In the genomic region with DNA sequence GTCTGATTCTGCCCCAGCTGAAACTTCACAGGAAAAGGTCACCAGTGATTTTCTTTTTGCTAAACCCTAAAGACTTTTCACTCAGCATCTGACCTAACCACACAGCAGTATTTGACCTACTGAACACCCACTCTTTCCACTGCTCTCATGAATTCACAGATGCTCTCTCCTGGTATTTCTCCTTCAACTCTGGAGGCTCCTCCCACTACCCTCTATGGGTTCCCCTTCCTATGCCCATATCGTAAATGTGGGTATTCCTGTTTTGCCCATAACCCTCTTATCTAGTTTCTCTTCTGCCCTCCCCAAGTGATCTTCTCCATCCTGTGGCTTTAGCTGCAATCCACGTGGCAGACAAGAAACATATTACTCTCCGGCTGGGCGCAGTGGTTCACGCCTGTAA, we compare ENCODE assay signal across 25 cellular contexts. TPM values are rescaled to one million over a fixed set of nuclear protein-coding genes. Genes with fewer than 3 reads are reported as not detected.
DNase-seq lines count a peak whose midpoint lies in the region; ATAC-seq and TF ChIP-seq lines count a peak whose summit lies in the region.
"Had no signal": no experiment of that assay in that cellular context is flagged by ENCODE, and none has a peak within 500 bp of the region (broad histone marks: within the 10 kb centered on the region; RNA-seq: fewer than 3 reads in every experiment).

No MANE protein-coding gene starts in this region.

- no peaks in the 10 kb centered on the region for H3K9me3 Mint-ChIP-seq in activated naive CD4-positive, alpha-beta T cell treated with anti-CD3 and anti-CD28 coated beads, Interleukin-2, amount 50 U/mL, for 72 hours
- no peaks in the 10 kb centered on the region for H3K9me3 Mint-ChIP-seq in naive thymus-derived CD8-positive, alpha-beta T cell
- H3K9me3 Mint-ChIP-seq: activated naive CD8-positive, alpha-beta T cell treated with anti-CD3 and anti-CD28 coated beads, Interleukin-2, amount 10 ng/mL, durations not matched to agents 7 days and 5 days; GM23338; naive B cell; WTC11 had no signal

- H3K36me3 Mint-ChIP-seq in activated naive CD4-positive, alpha-beta T cell treated with anti-CD3 and anti-CD28 coated beads, Interleukin-2, amount 50 U/mL, for 72 hours: peaks cover 5 to 8% of the 10 kb centered on the region in 2 donors
- H3K36me3 Mint-ChIP-seq in naive thymus-derived CD8-positive, alpha-beta T cell: peaks cover 0 to 20% (median 16%) of the 10 kb centered on the region in 3 donors
- H3K36me3 Mint-ChIP-seq: WTC11 had no signal

- ATAC-seq in activated naive CD4-positive, alpha-beta T cell treated with anti-CD3 and anti-CD28 coated beads, Interleukin-2, amount 50 U/mL, for 72 hours: peak; percentile 63 to 84
- no peak for ATAC-seq in naive thymus-derived CD8-positive, alpha-beta T cell
- ATAC-seq: gastrocnemius medialis, GM12878, GM23338, pancreas, WTC11 had no signal

- H3K4me1 Mint-ChIP-seq in naive thymus-derived CD8-positive, alpha-beta T cell: peaks cover 30 to 70% (median 47%) of the 10 kb centered on the region in 4 donors

- POLR2A ChIA-PET in naive thymus-derived CD8-positive, alpha-beta T cell (lab: Charles Lee): no interaction called here

- peak overlapping the region; percentile 56 to 73 for H3K27ac Mint-ChIP-seq in activated naive CD4-positive, alpha-beta T cell treated with anti-CD3 and anti-CD28 coated beads, Interleukin-2, amount 50 U/mL, for 72 hours
- H3K27ac Mint-ChIP-seq in naive thymus-derived CD8-positive, alpha-beta T cell: peak overlapping the region in 5 of 10 donors; percentile 9 to 50 (median 33)
- H3K27ac Mint-ChIP-seq: activated naive CD8-positive, alpha-beta T cell treated with anti-CD3 and anti-CD28 coated beads, Interleukin-2, amount 10 ng/mL, durations not matched to agents 7 days and 5 days; GM23338 had no signal

- peak overlapping the region in 6 of 10 donors; percentile 15 to 55 (median 23) for H3K4me3 Mint-ChIP-seq in naive thymus-derived CD8-positive, alpha-beta T cell
- H3K4me3 Mint-ChIP-seq: activated naive CD8-positive, alpha-beta T cell treated with anti-CD3 and anti-CD28 coated beads, Interleukin-2, amount 10 ng/mL, durations not matched to agents 7 days and 5 days; GM23338; naive B cell; WTC11 had no signal

- peak in 1 of 2 donors; percentile 64 for DNase-seq in activated naive CD4-positive, alpha-beta T cell treated with anti-CD3 and anti-CD28 coated beads, Interleukin-2, amount 50 U/mL, for 72 hours (ENCODE audit: low spot score in 2 of 2)
- DNase-seq in activated naive CD4-positive, alpha-beta T cell (lab: John Stamatoyannopoulos, UW): no peak
- DNase-seq in naive thymus-derived CD8-positive, alpha-beta T cell: no peak
- DNase-seq in medulla oblongata (ENCODE audit: extremely low spot score): no peak
- no peak for DNase-seq in NCI-H345 (lab: John Stamatoyannopoulos, UW)
- DNase-seq in AG08396 (ENCODE audit: low spot score): no peak
- DNase-seq: activated naive CD8-positive, alpha-beta T cell treated with anti-CD3 and anti-CD28 coated beads, Interleukin-2, amount 10 ng/mL, durations not matched to agents 7 days and 5 days; DMS79; effector memory CD4-positive, alpha-beta T cell; gastrocnemius medialis; mesenchymal stem cell; naive B cell; NCI-H2029 treated with DMSO at 0.1 percent for 48 hours; NCI-H446 treated with DMSO at 0.1 percent for 48 hours; pancreas; Peyer's patch; right lobe of liver; SJCRH30; T-helper 1 cell; thyroid gland had no signal

- H3K27ac ChIP-seq in VCaP: peak overlapping the region; percentile 62
- H3K27ac ChIP-seq: esophagus muscularis mucosa, gastrocnemius medialis, pancreas, SJCRH30, thyroid gland had no signal

- H3K27me3 Mint-ChIP-seq in naive thymus-derived CD8-positive, alpha-beta T cell: no peaks in the 10 kb centered on the region
- H3K27me3 Mint-ChIP-seq: activated naive CD8-positive, alpha-beta T cell treated with anti-CD3 and anti-CD28 coated beads, Interleukin-2, amount 10 ng/mL, durations not matched to agents 7 days and 5 days; naive B cell had no signal

- TF ChIP-seq CTCF in VCaP (conservative IDR thresholded peaks at IDR 0.05): no peak

RNA-seq across cellular contexts. Expression of a gene that starts 7.6 kb away (rescaled TPM):
- total RNA-seq in activated naive CD4-positive, alpha-beta T cell treated with anti-CD3 and anti-CD28 coated beads, Interleukin-2, amount 50 U/mL, for 72 hours: 10 to 100 TPM in 1 of 2 donors, 1 to 10 TPM in 1; 5.2 to 15.8 TPM
- 10 to 100 TPM; 13.7 to 16.5 TPM for total RNA-seq in naive thymus-derived CD8-positive, alpha-beta T cell
- 1 to 10 TPM; 2.5 to 3.4 (median 3.4) TPM for polyA plus RNA-seq in naive thymus-derived CD8-positive, alpha-beta T cell

Comparison
In these comparisons a context has a peak if more than half of its experiments do, and no peak if none do; other contexts are left out.
1. ATAC-seq: peak in activated naive CD4-positive, alpha-beta T cell treated with anti-CD3 and anti-CD28 coated beads, Interleukin-2, amount 50 U/mL, for 72 hours (2 of 2); none in naive thymus-derived CD8-positive, alpha-beta T cell (0 of 2).